Comparison of ENCODE assay signal across 2 cellular contexts in genomic region chr1:93205892-93206566, GRCh38.
TF ChIP-seq lines count a peak whose summit lies in the region.

No MANE protein-coding gene starts in this region.

TF ChIP-seq in K562, 482 proteins besides CTCF, POLR2A, EP300 and RAD21:
- no peak for TF ChIP-seq ZNF184 (CRISPR knock-in tag; IDR thresholded peaks at IDR 0.05)
- peak; percentile 49; the same call in 1 of the 2 replicates for TF ChIP-seq ATF3 (IDR thresholded peaks at IDR 0.05)
- no peak for TF ChIP-seq ATF3 (CRISPR knock-in tag; conservative IDR thresholded peaks at IDR 0.05)
- TF ChIP-seq CEBPG (CRISPR knock-in tag; IDR thresholded peaks at IDR 0.05): no peak
- peak; percentile 67 to 85 for TF ChIP-seq CEBPG (tag; conservative IDR thresholded peaks at IDR 0.05 in 1 of 2, IDR thresholded peaks at IDR 0.05 in 1 of 2)
- no peak for TF ChIP-seq GTF2A2 (tag; IDR thresholded peaks at IDR 0.05)
- no peak for TF ChIP-seq RNF219 (CRISPR knock-in tag; IDR thresholded peaks at IDR 0.05)
- TF ChIP-seq NR1H2 (CRISPR knock-in tag; IDR thresholded peaks at IDR 0.05): no peak
- no peak for TF ChIP-seq SRSF7 (optimal IDR thresholded peaks at IDR 0.05; ENCODE audit: low read depth, low read length)
- TF ChIP-seq AFF4 (CRISPR knock-in tag; IDR thresholded peaks at IDR 0.05): no peak
- peak; percentile 25; the same call in 1 of the 2 replicates for TF ChIP-seq CEBPB (tag; IDR thresholded peaks at IDR 0.05)
- no peak for TF ChIP-seq ZNF444 (CRISPR knock-in tag; IDR thresholded peaks at IDR 0.05)
- TF ChIP-seq POLR3G (IDR thresholded peaks at IDR 0.05; ENCODE audit: extremely low read depth, insufficient read length, insufficient replicate concordance): no peak
- TF ChIP-seq EP400 (IDR thresholded peaks at IDR 0.05): no peak
- no peak for TF ChIP-seq ZNF584 (CRISPR knock-in tag; IDR thresholded peaks at IDR 0.05; ENCODE audit: low read depth)
TF ChIP-seq in K562: peak in this region for 3.

TF ChIP-seq in HepG2, 621 proteins besides CTCF, POLR2A, EP300 and RAD21:
- TF ChIP-seq PRMT3 (CRISPR knock-in tag; IDR thresholded peaks at IDR 0.05; ENCODE audit: borderline replicate concordance, low read depth) (no peak), RNF2 (conservative IDR thresholded peaks at IDR 0.05; ENCODE audit: low read depth) (no peak), TCF12 (IDR thresholded peaks at IDR 0.05) (no peak), TCF12 (CRISPR knock-in tag; IDR thresholded peaks at IDR 0.05) (no peak), ATF7 (IDR thresholded peaks at IDR 0.05) (peak; percentile 6; the same call in 1 of the 2 replicates), ATF7 (CRISPR knock-in tag; IDR thresholded peaks at IDR 0.05) (no peak), HOXD1 (CRISPR knock-in tag; IDR thresholded peaks at IDR 0.05) (no peak), ZNF282 (IDR thresholded peaks at IDR 0.05; ENCODE audit: partially characterized antibody) (no peak), KLF12 (CRISPR knock-in tag; IDR thresholded peaks at IDR 0.05; ENCODE audit: borderline replicate concordance) (no peak), SP2 (CRISPR knock-in tag; IDR thresholded peaks at IDR 0.05) (no peak), SNAI1 (CRISPR knock-in tag; IDR thresholded peaks at IDR 0.05; ENCODE audit: borderline replicate concordance) (no peak), CEBPB (IDR thresholded peaks at IDR 0.05; ENCODE audit: borderline replicate concordance, low read depth, low read length) (0 out of 2 replicates have a peak, but pooled peaks have one; percentile 16), ZMAT3 (CRISPR knock-in tag; conservative IDR thresholded peaks at IDR 0.05) (no peak)
